In the genomic region with DNA sequence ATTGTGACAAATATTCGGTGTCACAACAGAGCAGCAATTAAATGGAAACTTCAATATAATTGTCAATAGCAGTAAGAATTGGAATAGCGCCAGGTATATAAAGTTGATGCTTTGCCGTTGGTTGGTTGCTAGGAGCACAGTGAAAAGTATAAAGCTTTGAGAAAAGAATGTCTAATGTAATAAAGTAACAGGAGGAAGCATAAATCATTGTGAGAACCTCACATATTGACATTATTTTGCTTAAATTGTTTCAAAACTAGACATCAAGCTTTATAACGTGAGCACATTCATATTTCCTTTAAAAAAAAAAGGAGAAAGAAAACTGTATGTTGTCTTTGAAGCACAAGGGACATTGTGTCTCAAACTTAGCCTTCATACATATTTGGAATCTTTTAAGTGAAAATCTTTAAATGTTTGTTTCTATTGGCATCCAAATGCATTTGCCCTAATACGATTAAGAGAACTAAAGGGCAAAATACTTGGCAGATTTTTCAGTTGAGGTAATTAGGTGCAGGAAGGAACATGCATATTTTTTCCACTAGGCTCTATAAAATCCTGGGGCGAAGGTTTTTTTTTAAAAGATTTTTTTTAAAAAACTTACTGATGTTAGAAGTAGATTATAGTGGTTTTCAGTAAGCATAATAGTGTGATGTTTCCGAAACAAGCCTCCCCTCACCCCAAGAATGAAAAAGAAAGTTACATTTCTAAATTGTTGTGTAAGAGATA, we compare ENCODE assay signal across 8 cellular contexts.
DNase-seq lines count a peak whose midpoint lies in the region; ATAC-seq and TF ChIP-seq lines count a peak whose summit lies in the region.

No MANE protein-coding gene starts in this region.

- H3K27ac Mint-ChIP-seq in activated T-helper 1 cell treated with anti-CD3 and anti-CD28 coated beads, Interleukin-12 subunit alpha, Interleukin-12 subunit beta, Interleukin-2, Interleukin-4 antibody, amounts not matched to agents 30 ng/mL and 10 ng/mL and 1 ng/mL, durations not matched to agents 14 hours and 24 hours and 36 hours: peak overlapping the region; percentile 90
- peak overlapping the region; percentile 89 to 95 (median 94) for H3K27ac Mint-ChIP-seq in immature natural killer cell

- intact Hi-C loops in activated T-helper 1 cell treated with anti-CD3 and anti-CD28 coated beads, Interleukin-12 subunit alpha, Interleukin-12 subunit beta, Interleukin-2, Interleukin-4 antibody, amounts not matched to agents 30 ng/mL and 10 ng/mL and 1 ng/mL, durations not matched to agents 14 hours and 24 hours and 36 hours (cut with micrococcal nuclease): loop anchor here (1.0 to 10.0 kb wide), 8 partner anchors 8 to 1181 kb away; a partner anchor contains a TSS
- intact Hi-C loops in stomach (cut with DNase I; ENCODE audit: low total_unique reads): no loop called here

- H3K4me3 Mint-ChIP-seq in activated T-helper 1 cell treated with anti-CD3 and anti-CD28 coated beads, Interleukin-12 subunit alpha, Interleukin-12 subunit beta, Interleukin-2, Interleukin-4 antibody, amounts not matched to agents 30 ng/mL and 10 ng/mL and 1 ng/mL, durations not matched to agents 14 hours and 24 hours and 36 hours: peak overlapping the region; percentile 76
- H3K4me3 Mint-ChIP-seq in immature natural killer cell: peak overlapping the region; percentile 46 to 79 (median 75)

- no peak for TF ChIP-seq EP300 in stomach (IDR thresholded peaks at IDR 0.05)

- peaks cover 88% of the 10 kb centered on the region for H3K4me1 Mint-ChIP-seq in activated T-helper 1 cell treated with anti-CD3 and anti-CD28 coated beads, Interleukin-12 subunit alpha, Interleukin-12 subunit beta, Interleukin-2, Interleukin-4 antibody, amounts not matched to agents 30 ng/mL and 10 ng/mL and 1 ng/mL, durations not matched to agents 14 hours and 24 hours and 36 hours (ENCODE audit: low read depth)
- H3K4me1 Mint-ChIP-seq in immature natural killer cell: peaks cover 61 to 72% of the 10 kb centered on the region in 2 donors

- H3K27me3 Mint-ChIP-seq in activated T-helper 1 cell treated with anti-CD3 and anti-CD28 coated beads, Interleukin-12 subunit alpha, Interleukin-12 subunit beta, Interleukin-2, Interleukin-4 antibody, amounts not matched to agents 30 ng/mL and 10 ng/mL and 1 ng/mL, durations not matched to agents 14 hours and 24 hours and 36 hours (ENCODE audit: insufficient read depth): no peaks in the 10 kb centered on the region
- peaks cover 2 to 15% (median 12%) of the 10 kb centered on the region in 3 donors for H3K27me3 Mint-ChIP-seq in immature natural killer cell (ENCODE audit: low read depth in 3 of 3)

- peaks cover 3% of the 10 kb centered on the region for H3K9me3 Mint-ChIP-seq in activated T-helper 1 cell treated with anti-CD3 and anti-CD28 coated beads, Interleukin-12 subunit alpha, Interleukin-12 subunit beta, Interleukin-2, Interleukin-4 antibody, amounts not matched to agents 30 ng/mL and 10 ng/mL and 1 ng/mL, durations not matched to agents 14 hours and 24 hours and 36 hours
- H3K9me3 Mint-ChIP-seq in immature natural killer cell: no peaks in the 10 kb centered on the region

- ATAC-seq in GM21515 (IDR thresholded peaks at IDR 0.05; ENCODE audit: unreplicated experiment): no peak

- TF ChIP-seq POLR2A in stomach (IDR thresholded peaks at IDR 0.05) (no peak), erythroblast (IDR thresholded peaks at IDR 0.05; ENCODE audit: low read length) (no peak)

- H3K4me1 ChIP-seq in stomach: peaks cover 23 to 51% (median 37%) of the 10 kb centered on the region in 4 donors

- H3K27ac ChIP-seq in stomach: peak overlapping the region in 4 of 5 donors; percentile 70 to 84 (median 76)

- H3K27me3 ChIP-seq in stomach: no peaks in the 10 kb centered on the region

- WGBS in stomach, 5 donors: 41 to 45% (median 44%) methylated on average over 7 of the region's 7 CpGs

- H3K36me3 Mint-ChIP-seq in activated T-helper 1 cell treated with anti-CD3 and anti-CD28 coated beads, Interleukin-12 subunit alpha, Interleukin-12 subunit beta, Interleukin-2, Interleukin-4 antibody, amounts not matched to agents 30 ng/mL and 10 ng/mL and 1 ng/mL, durations not matched to agents 14 hours and 24 hours and 36 hours (ENCODE audit: low read depth): peaks cover 42% of the 10 kb centered on the region
- H3K36me3 Mint-ChIP-seq in immature natural killer cell: peaks cover 7 to 13% (median 7%) of the 10 kb centered on the region in 3 donors

- H3K36me3 ChIP-seq in stomach: no peaks in the 10 kb centered on the region

- TF ChIP-seq CTCF in stomach (IDR thresholded peaks at IDR 0.05): no peak

- H3K4me3 ChIP-seq in stomach: no peak overlapping the region

- H3K9me3 ChIP-seq in stomach: no peaks in the 10 kb centered on the region

- DNase-seq in NOMO-1 treated with DMSO at 0.1 percent for 48 hours (lab: John Stamatoyannopoulos, UW; ENCODE audit: unreplicated experiment) (peak; percentile 54), NOMO-1 treated with dmso at 0.1 percent for 144 hours (lab: John Stamatoyannopoulos, UW; ENCODE audit: unreplicated experiment) (no peak), immature natural killer cell (peak; percentile 57 to 60 (median 57)), stomach (no peak), SW480 (ENCODE audit: low spot score) (no peak), erythroblast (lab: John Stamatoyannopoulos, UW) (no peak)
- no peak for DNase-seq in activated T-helper 1 cell treated with anti-CD3 and anti-CD28 coated beads, Interleukin-12 subunit alpha, Interleukin-12 subunit beta, Interleukin-2, Interleukin-4 antibody, amounts not matched to agents 30 ng/mL and 10 ng/mL and 1 ng/mL, durations not matched to agents 14 hours and 24 hours and 36 hours (ENCODE audit: low spot score)

Comparison
In these comparisons a context has a peak if more than half of its experiments do, and no peak if none do; other contexts are left out.
1. DNase-seq: peak in NOMO-1 treated with DMSO at 0.1 percent for 48 hours (single experiment) and immature natural killer cell (3 of 3); none in NOMO-1 treated with dmso at 0.1 percent for 144 hours (single experiment), activated T-helper 1 cell treated with anti-CD3 and anti-CD28 coated beads, Interleukin-12 subunit alpha, Interleukin-12 subunit beta, Interleukin-2, Interleukin-4 antibody, amounts not matched to agents 30 ng/mL and 10 ng/mL and 1 ng/mL, durations not matched to agents 14 hours and 24 hours and 36 hours (single experiment), stomach (single experiment), SW480 (single experiment) and erythroblast (0 of 2).